12 cellular contexts compared by ENCODE assay signal in the genomic region with DNA sequence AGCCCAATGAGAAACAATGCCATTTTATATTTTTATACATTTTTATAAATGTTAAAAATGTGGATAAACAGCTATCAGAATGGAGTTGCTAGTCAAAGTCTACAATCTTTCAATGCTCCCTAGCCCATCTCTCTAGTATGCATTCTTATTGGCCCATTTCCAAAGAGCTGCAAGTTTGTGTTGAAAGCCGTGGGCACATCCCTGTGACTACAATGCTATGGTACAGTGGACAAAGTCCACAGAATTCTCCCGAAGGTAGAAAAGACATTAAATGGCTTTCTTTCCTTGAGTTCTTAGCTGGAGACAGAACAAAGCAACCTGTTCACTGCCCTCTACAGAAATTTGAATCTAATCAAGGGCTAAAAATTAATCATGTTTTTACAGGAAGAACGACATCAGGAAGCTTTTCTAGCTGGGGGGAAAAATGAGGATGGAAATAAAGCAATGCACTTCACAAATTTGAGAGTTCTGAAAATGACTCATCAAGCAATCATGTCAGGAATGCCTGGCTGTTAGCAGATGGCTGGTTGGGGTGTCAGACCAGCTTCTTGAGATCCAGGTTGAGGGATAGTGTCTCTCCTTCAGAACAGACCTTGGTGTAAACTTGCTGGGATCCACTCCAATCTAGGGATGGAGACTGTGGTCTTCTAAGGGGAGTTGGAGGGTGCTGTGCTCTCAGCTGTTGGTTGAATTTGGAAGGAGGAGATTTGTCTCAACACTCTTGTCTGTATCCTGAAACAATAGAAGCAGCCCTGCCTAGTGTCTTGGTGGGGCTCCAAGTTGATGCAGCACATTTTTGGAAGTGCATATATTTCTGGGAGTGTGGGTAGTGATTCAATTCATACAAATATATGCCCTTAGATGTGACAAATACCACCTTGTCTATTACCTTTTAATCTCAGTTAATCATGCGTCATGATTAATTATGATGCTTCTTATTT.
A peak's percentile ranks its signal among the peaks of the same experiment; 100 is the strongest.
DNase-seq lines count a peak whose midpoint lies in the region; ATAC-seq, FAIRE-seq and TF ChIP-seq lines count a peak whose summit lies in the region.
"Had no signal": no experiment of that assay in that cellular context is flagged by ENCODE, and none has a peak within 500 bp of the region (broad histone marks: within the 10 kb centered on the region; RNA-seq: fewer than 3 reads in every experiment).

No MANE protein-coding gene starts in this region.

- H3K9me3 ChIP-seq in HAP-1: no peaks in the 10 kb centered on the region

- no peak for TF ChIP-seq CTCF in brain microvascular endothelial cell (IDR thresholded peaks at IDR 0.05; ENCODE audit: low read depth, low read length, missing control alignments)

- peak; percentile 94 for DNase-seq in A172 (ENCODE audit: low spot score)
- DNase-seq in HTR-8/SVneo (ENCODE audit: insufficient read length, low spot score): peak; percentile 74
- peak; percentile 76 for DNase-seq in brain microvascular endothelial cell
- DNase-seq in islet precursor cell: peak; percentile 79
- DNase-seq in stimulated activated CD4-positive, alpha-beta T cell treated with anti-CD3 and anti-CD28 coated beads, Interleukin-4, amount 100 ng/mL, for 24 hours: no peak
- no peak for DNase-seq in HAP-1 (ENCODE audit: low spot score in 2 of 2)
- no peak for DNase-seq in HuH-7.5 (ENCODE audit: low spot score)
- DNase-seq: activated T-cell treated with anti-CD3 and anti-CD28 coated beads, Interleukin-2, amount 50 U/mL, for 4 hours; NCI-H1092 treated with DMSO at 0.1 percent for 48 hours; stimulated activated naive CD4-positive, alpha-beta T cell had no signal

- no peak overlapping the region for H3K4me3 ChIP-seq in brain microvascular endothelial cell (ENCODE audit: low read depth, low read length)
- H3K4me3 ChIP-seq in HAP-1: no peak overlapping the region

- ATAC-seq in GM18858 (IDR thresholded peaks at IDR 0.05; ENCODE audit: unreplicated experiment): no peak
- ATAC-seq: activated T-cell treated with anti-CD3 and anti-CD28 coated beads, Interleukin-2, amount 50 U/mL, for 4 hours; esophagus mucosa had no signal

- no peaks in the 10 kb centered on the region for H3K27me3 ChIP-seq in brain microvascular endothelial cell (replicated peaks)
- H3K27me3 ChIP-seq in HAP-1 (ENCODE audit: low read depth): no peaks in the 10 kb centered on the region

- in situ Hi-C loops in brain microvascular endothelial cell (cut with HindIII; ENCODE audit: low pct_ligation_motif_present, low sequenced_read_pairs): no loop called here
- in situ Hi-C loops in HAP-1 (cut with MboI; ENCODE audit: low sequenced_read_pairs): no loop called here

- H3K27ac ChIP-seq in brain microvascular endothelial cell: no peak overlapping the region

- H3K36me3 ChIP-seq in brain microvascular endothelial cell (replicated peaks): no peaks in the 10 kb centered on the region
- H3K36me3 ChIP-seq in HAP-1 (replicated peaks): no peaks in the 10 kb centered on the region

- no peaks in the 10 kb centered on the region for H3K4me1 ChIP-seq in HAP-1

- peak; percentile 85 for FAIRE-seq in HTR-8/SVneo (lab: Jason Lieb, UNC)

Comparison
In these comparisons a context has a peak if more than half of its experiments do, and no peak if none do; other contexts are left out.
1. DNase-seq: peak in A172 (single experiment), HTR-8/SVneo (single experiment), brain microvascular endothelial cell (single experiment) and islet precursor cell (single experiment); none in stimulated activated CD4-positive, alpha-beta T cell treated with anti-CD3 and anti-CD28 coated beads, Interleukin-4, amount 100 ng/mL, for 24 hours (single experiment), HAP-1 (0 of 2) and HuH-7.5 (single experiment).